ENCODE assay signal across 8 cellular contexts in the genomic region with DNA sequence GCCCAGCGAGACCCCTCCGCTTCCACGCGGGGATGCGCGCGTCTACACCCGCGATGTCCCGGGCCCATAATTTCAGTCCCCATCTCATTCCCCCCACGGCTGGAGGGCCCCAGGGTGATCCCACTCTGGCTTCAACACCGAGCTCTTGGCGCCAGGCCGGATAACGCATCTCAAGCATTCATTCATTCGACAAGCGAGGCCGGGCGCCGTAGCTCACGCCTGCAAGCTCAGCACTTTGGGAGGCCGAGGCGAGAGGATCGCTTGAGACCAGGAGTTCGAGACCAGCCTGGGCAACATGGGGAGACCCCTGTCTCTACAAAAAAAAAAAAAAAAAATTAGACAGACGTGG. TPM values are rescaled to one million over a fixed set of nuclear protein-coding genes. Genes with fewer than 3 reads are reported as not detected.
DNase-seq lines count a peak whose midpoint lies in the region; ATAC-seq and TF ChIP-seq lines count a peak whose summit lies in the region.

No MANE protein-coding gene starts in this region.

- CTCF ChIA-PET in CD8-positive, alpha-beta memory T cell (lab: Charles Lee) = interaction anchor here (0.8 to 11.6 kb wide), 5 partner anchors 13 to 332 kb away, joined by 4 to 194 read pairs (median 8); partner anchors contain the start of genes P2RY11 and PPAN

- H3K9me3 Mint-ChIP-seq in CD8-positive, alpha-beta memory T cell = peaks cover 0 to 2% (median 0%) of the 10 kb centered on the region in 5 donors

- H3K27me3 ChIP-seq in CD8-positive, alpha-beta memory T cell (ENCODE audit: insufficient read depth, low read length, poor library complexity, severe bottlenecking) = no peaks in the 10 kb centered on the region
- H3K27me3 ChIP-seq in ectodermal cell (ENCODE audit: control insufficient read depth, insufficient read depth, low read length, poor library complexity, severe bottlenecking) = peaks cover 34% of the 10 kb centered on the region
- H3K27me3 ChIP-seq in neuron (ENCODE audit: insufficient read depth, low read length) = no peaks in the 10 kb centered on the region
- no peaks in the 10 kb centered on the region for H3K27me3 ChIP-seq in BE2C

- no peak for DNase-seq in CD8-positive, alpha-beta memory T cell
- no peak for DNase-seq in LNCaP clone FGC (ENCODE audit: low read depth)
- DNase-seq in ACHN = no peak
- DNase-seq in UCSD-AML1 (lab: John Stamatoyannopoulos, UW; ENCODE audit: unreplicated experiment) = no peak
- no peak for DNase-seq in BE2C

- peak overlapping the region; percentile 67 for H3K27ac ChIP-seq in CD8-positive, alpha-beta memory T cell (ENCODE audit: low read depth, low read length)
- no peak overlapping the region for H3K27ac ChIP-seq in ectodermal cell (ENCODE audit: insufficient read depth, low read depth, low read length, poor library complexity, severe bottlenecking)

- 56 to 58% methylated on average over 26 of the region's 26 CpGs for WGBS in ectodermal cell, 2 experiments

- in situ Hi-C loops in ACHN (cut with HindIII; ENCODE audit: low pct_ligation_motif_present, low pct_unique_long_range_greater_than_20kb, low sequenced_read_pairs) = no loop called here

- H3K27ac Mint-ChIP-seq in CD8-positive, alpha-beta memory T cell = peak overlapping the region in 4 of 8 donors; percentile 61 to 76 (median 66)

- H3K36me3 Mint-ChIP-seq in CD8-positive, alpha-beta memory T cell = peaks cover 0 to 22% (median 8%) of the 10 kb centered on the region in 3 donors

- H3K4me1 ChIP-seq in CD8-positive, alpha-beta memory T cell (ENCODE audit: insufficient read depth, low read length) = peaks cover 32% of the 10 kb centered on the region
- H3K4me1 ChIP-seq in ectodermal cell (ENCODE audit: control insufficient read depth, insufficient read depth, low read length) = no peaks in the 10 kb centered on the region
- peaks cover 2% of the 10 kb centered on the region for H3K4me1 ChIP-seq in neuron (ENCODE audit: insufficient read depth, low read length)
- H3K4me1 ChIP-seq in BE2C = peaks cover 2% of the 10 kb centered on the region; the same call in 1 of the 2 replicates

- peak overlapping the region; percentile 60 for H3K4me3 ChIP-seq in CD8-positive, alpha-beta memory T cell (ENCODE audit: low read length)
- H3K4me3 ChIP-seq in LNCaP clone FGC (ENCODE audit: low read depth, low read length) (peak overlapping the region; percentile 51), ectodermal cell (ENCODE audit: insufficient read depth, low read depth, low read length) (peak overlapping the region; percentile 16), neuron (ENCODE audit: low read length) (peak overlapping the region; percentile 47), BE2C (ENCODE audit: low read depth, low read length) (no peak overlapping the region)

- peaks cover 29 to 49% (median 29%) of the 10 kb centered on the region in 3 donors for H3K4me1 Mint-ChIP-seq in CD8-positive, alpha-beta memory T cell

- H3K36me3 ChIP-seq in CD8-positive, alpha-beta memory T cell (ENCODE audit: insufficient read depth, low read length) = peaks cover 7% of the 10 kb centered on the region
- H3K36me3 ChIP-seq in ectodermal cell (ENCODE audit: control insufficient read depth, insufficient read depth, low read length) (no peaks in the 10 kb centered on the region), neuron (ENCODE audit: insufficient read depth, low read length) (no peaks in the 10 kb centered on the region), BE2C (no peaks in the 10 kb centered on the region)

- H3K27me3 Mint-ChIP-seq in CD8-positive, alpha-beta memory T cell = no peaks in the 10 kb centered on the region

- H3K4me3 Mint-ChIP-seq in CD8-positive, alpha-beta memory T cell = peak overlapping the region in 3 of 7 donors; percentile 25 to 71 (median 40)

- TF ChIP-seq CTCF in LNCaP clone FGC (IDR thresholded peaks at IDR 0.05; ENCODE audit: control insufficient read depth, extremely low read depth, insufficient read depth) (no peak), BE2C (IDR thresholded peaks at IDR 0.05; ENCODE audit: low read depth, low read length) (no peak)

- H3K9me3 ChIP-seq in CD8-positive, alpha-beta memory T cell (ENCODE audit: low read length) = no peaks in the 10 kb centered on the region
- no peaks in the 10 kb centered on the region for H3K9me3 ChIP-seq in ectodermal cell (ENCODE audit: control insufficient read depth, low read length)
- H3K9me3 ChIP-seq in neuron (ENCODE audit: low read length) = peaks cover 3% of the 10 kb centered on the region
- H3K9me3 ChIP-seq in BE2C = peaks cover 13% of the 10 kb centered on the region

- H2AFZ ChIP-seq in neuron (ENCODE audit: low read depth, low read length) = peak overlapping the region; percentile 70

- ATAC-seq in HG03039 (IDR thresholded peaks at IDR 0.05; ENCODE audit: unreplicated experiment) = no peak

- POLR2A ChIA-PET in CD8-positive, alpha-beta memory T cell (lab: Charles Lee) = interaction anchor here (0.6 to 2.9 kb wide), 7 partner anchors 10 to 287 kb away, joined by 3 to 36 read pairs (median 6); partner anchors contain the start of genes MRPL4, P2RY11, PPAN and SHFL

RNA-seq across cellular contexts. Expression of gene ANGPTL6, which starts 5.9 kb away (rescaled TPM):
- total RNA-seq in CD8-positive, alpha-beta memory T cell = 1 to 10 TPM; 6.6 to 7.7 TPM
- 0.35 TPM for polyA plus RNA-seq in CD8-positive, alpha-beta memory T cell
- polyA plus RNA-seq in ectodermal cell (2013, experiment 1 of 4) = 0.22 TPM
- polyA plus RNA-seq in ectodermal cell (2013, experiment 2 of 4) = 0.12 TPM
- 0.43 TPM for polyA plus RNA-seq in ectodermal cell (2013, experiment 3 of 4)
- 0.20 TPM for polyA plus RNA-seq in ectodermal cell (2013, experiment 4 of 4)
- polyA plus RNA-seq in BE2C (2012; ENCODE audit: insufficient read depth, insufficient read length, low read depth) = 1.0 TPM

RNA-seq across cellular contexts. Expression of gene PPAN, which starts 9.6 kb away (rescaled TPM):
- 100 to 1,000 TPM; 273 to 284 TPM for total RNA-seq in CD8-positive, alpha-beta memory T cell
- polyA plus RNA-seq in CD8-positive, alpha-beta memory T cell = 47.4 TPM
- polyA plus RNA-seq in ectodermal cell (2013, experiment 1 of 4) = 42.5 TPM
- 44.5 TPM for polyA plus RNA-seq in ectodermal cell (2013, experiment 2 of 4)
- polyA plus RNA-seq in ectodermal cell (2013, experiment 3 of 4) = 37.6 TPM
- 35.0 TPM for polyA plus RNA-seq in ectodermal cell (2013, experiment 4 of 4)
- 333 TPM for polyA plus RNA-seq in BE2C (2012; ENCODE audit: insufficient read depth, insufficient read length, low read depth)

RNA-seq across cellular contexts. Expression of gene SHFL, which starts 10.5 kb away (rescaled TPM):
- 10 to 100 TPM; 41.5 to 45.2 TPM for total RNA-seq in CD8-positive, alpha-beta memory T cell
- 68.1 TPM for polyA plus RNA-seq in CD8-positive, alpha-beta memory T cell
- 2.1 TPM for polyA plus RNA-seq in ectodermal cell (2013, experiment 1 of 4)
- 2.2 TPM for polyA plus RNA-seq in ectodermal cell (2013, experiment 2 of 4)
- 2.5 TPM for polyA plus RNA-seq in ectodermal cell (2013, experiment 3 of 4)
- 3.0 TPM for polyA plus RNA-seq in ectodermal cell (2013, experiment 4 of 4)
- polyA plus RNA-seq in BE2C (2012; ENCODE audit: insufficient read depth, insufficient read length, low read depth) = 1.5 TPM

RNA-seq across cellular contexts. Expression of gene P2RY11, which starts 14.9 kb away (rescaled TPM):
- total RNA-seq in CD8-positive, alpha-beta memory T cell = 10 to 100 TPM; 53.7 to 58.1 TPM
- polyA plus RNA-seq in CD8-positive, alpha-beta memory T cell = 7.4 TPM
- polyA plus RNA-seq in ectodermal cell (2013, experiment 1 of 4) = 15.8 TPM
- 14.9 TPM for polyA plus RNA-seq in ectodermal cell (2013, experiment 2 of 4)
- polyA plus RNA-seq in ectodermal cell (2013, experiment 3 of 4) = 10.3 TPM
- 8.8 TPM for polyA plus RNA-seq in ectodermal cell (2013, experiment 4 of 4)
- polyA plus RNA-seq in BE2C (2012; ENCODE audit: insufficient read depth, insufficient read length, low read depth) = 139 TPM

RNA-seq across cellular contexts. Expression of gene EIF3G, which starts 23.1 kb away (rescaled TPM):
- 100 to 1,000 TPM; 336 to 348 TPM for total RNA-seq in CD8-positive, alpha-beta memory T cell
- polyA plus RNA-seq in CD8-positive, alpha-beta memory T cell = 259 TPM
- 230 TPM for polyA plus RNA-seq in ectodermal cell (2013, experiment 1 of 4)
- polyA plus RNA-seq in ectodermal cell (2013, experiment 2 of 4) = 237 TPM
- polyA plus RNA-seq in ectodermal cell (2013, experiment 3 of 4) = 175 TPM
- polyA plus RNA-seq in ectodermal cell (2013, experiment 4 of 4) = 202 TPM
- polyA plus RNA-seq in BE2C (2012; ENCODE audit: insufficient read depth, insufficient read length, low read depth) = 765 TPM
